Comparison of ENCODE assay signal across 1 cellular context in the genomic region with DNA sequence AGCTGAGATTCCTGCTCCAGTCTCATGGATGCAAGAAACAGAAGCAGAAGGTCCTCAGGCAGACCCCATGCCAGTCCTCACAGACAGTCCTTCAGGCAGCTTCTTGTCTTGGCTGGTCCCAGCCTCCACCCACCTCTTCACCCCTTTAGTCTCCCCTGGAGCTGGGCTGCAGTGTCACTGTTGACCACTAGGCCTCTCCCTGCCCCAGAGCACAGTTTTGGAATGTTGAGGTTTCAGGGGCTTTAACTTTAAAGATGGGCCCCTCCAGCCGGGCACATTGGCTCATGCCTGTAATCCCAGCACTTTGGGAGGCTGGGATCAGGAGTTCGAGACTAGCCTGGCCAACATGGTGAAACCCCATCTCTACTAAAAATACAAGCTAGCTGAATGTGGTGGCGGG.
TF ChIP-seq lines count a peak whose summit lies in the region.

No MANE protein-coding gene starts in this region.

TF ChIP-seq in SK-N-SH, 30 proteins besides CTCF, POLR2A, EP300 and RAD21 (continued from another document):
- TF ChIP-seq, protein P1, sequence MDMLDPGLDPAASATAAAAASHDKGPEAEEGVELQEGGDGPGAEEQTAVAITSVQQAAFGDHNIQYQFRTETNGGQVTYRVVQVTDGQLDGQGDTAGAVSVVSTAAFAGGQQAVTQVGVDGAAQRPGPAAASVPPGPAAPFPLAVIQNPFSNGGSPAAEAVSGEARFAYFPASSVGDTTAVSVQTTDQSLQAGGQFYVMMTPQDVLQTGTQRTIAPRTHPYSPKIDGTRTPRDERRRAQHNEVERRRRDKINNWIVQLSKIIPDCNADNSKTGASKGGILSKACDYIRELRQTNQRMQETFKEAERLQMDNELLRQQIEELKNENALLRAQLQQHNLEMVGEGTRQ (IDR thresholded peaks at IDR 0.05; ENCODE audit: borderline replicate concordance, low read depth, low read length), result no peak
- TF ChIP-seq, protein P2, sequence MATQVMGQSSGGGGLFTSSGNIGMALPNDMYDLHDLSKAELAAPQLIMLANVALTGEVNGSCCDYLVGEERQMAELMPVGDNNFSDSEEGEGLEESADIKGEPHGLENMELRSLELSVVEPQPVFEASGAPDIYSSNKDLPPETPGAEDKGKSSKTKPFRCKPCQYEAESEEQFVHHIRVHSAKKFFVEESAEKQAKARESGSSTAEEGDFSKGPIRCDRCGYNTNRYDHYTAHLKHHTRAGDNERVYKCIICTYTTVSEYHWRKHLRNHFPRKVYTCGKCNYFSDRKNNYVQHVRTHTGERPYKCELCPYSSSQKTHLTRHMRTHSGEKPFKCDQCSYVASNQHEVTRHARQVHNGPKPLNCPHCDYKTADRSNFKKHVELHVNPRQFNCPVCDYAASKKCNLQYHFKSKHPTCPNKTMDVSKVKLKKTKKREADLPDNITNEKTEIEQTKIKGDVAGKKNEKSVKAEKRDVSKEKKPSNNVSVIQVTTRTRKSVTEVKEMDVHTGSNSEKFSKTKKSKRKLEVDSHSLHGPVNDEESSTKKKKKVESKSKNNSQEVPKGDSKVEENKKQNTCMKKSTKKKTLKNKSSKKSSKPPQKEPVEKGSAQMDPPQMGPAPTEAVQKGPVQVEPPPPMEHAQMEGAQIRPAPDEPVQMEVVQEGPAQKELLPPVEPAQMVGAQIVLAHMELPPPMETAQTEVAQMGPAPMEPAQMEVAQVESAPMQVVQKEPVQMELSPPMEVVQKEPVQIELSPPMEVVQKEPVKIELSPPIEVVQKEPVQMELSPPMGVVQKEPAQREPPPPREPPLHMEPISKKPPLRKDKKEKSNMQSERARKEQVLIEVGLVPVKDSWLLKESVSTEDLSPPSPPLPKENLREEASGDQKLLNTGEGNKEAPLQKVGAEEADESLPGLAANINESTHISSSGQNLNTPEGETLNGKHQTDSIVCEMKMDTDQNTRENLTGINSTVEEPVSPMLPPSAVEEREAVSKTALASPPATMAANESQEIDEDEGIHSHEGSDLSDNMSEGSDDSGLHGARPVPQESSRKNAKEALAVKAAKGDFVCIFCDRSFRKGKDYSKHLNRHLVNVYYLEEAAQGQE (IDR thresholded peaks at IDR 0.05; ENCODE audit: low read depth, low read length), result no peak
- TF ChIP-seq MXI1 (IDR thresholded peaks at IDR 0.05; ENCODE audit: low read depth, low read length), result no peak
- TF ChIP-seq POLR2AphosphoS5 (IDR thresholded peaks at IDR 0.05; ENCODE audit: low read depth, low read length), result no peak
- no peak for TF ChIP-seq NFIC (IDR thresholded peaks at IDR 0.05; ENCODE audit: borderline replicate concordance)
